ENCODE assay signal across 20 cellular contexts in the genomic region with DNA sequence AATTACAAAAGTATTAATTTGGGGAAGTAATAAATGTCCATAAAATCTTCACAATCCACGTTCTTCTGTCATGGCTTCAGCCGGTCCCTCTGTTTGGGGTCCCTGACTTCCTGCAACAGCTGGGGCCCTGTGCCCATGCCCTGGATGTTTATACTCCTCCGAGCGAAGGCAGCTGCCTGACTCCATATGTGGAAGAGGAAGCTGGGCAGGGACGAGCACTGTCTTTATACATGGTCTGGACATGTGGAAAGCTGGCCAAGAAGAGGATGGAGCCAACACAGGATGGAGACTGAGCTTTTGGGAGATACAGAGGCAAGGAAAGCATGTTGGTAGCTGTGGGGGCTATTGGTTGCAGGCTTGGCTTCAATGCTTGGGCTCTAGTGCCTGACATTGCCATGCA.
DNase-seq lines count a peak whose midpoint lies in the region; ATAC-seq, FAIRE-seq and TF ChIP-seq lines count a peak whose summit lies in the region.
"Had no signal": no experiment of that assay in that cellular context is flagged by ENCODE, and none has a peak within 500 bp of the region (broad histone marks: within the 10 kb centered on the region; RNA-seq: fewer than 3 reads in every experiment).

No MANE protein-coding gene starts in this region.

- no peaks in the 10 kb centered on the region for H3K79me1 ChIP-seq in mesendoderm (ENCODE audit: low read length)

- no peaks in the 10 kb centered on the region for H3K9me2 ChIP-seq in GM23338 (ENCODE audit: insufficient read depth)

- peak overlapping the region; percentile 91 for H2AK5ac ChIP-seq in mesendoderm (ENCODE audit: low read length)

- no peak overlapping the region for H4K8ac ChIP-seq in mesendoderm (ENCODE audit: low read depth, low read length)

- H3K36me3 Mint-ChIP-seq in GM23338 (ENCODE audit: low read depth) (peaks cover 14% of the 10 kb centered on the region; the same call in 2 of the 3 replicates), endodermal cell (ENCODE audit: low read depth) (peaks cover 3% of the 10 kb centered on the region)

- peak overlapping the region; percentile 73 for H3K4ac ChIP-seq in mesendoderm (ENCODE audit: low read depth, low read length)

- no peaks in the 10 kb centered on the region for H3K9me3 Mint-ChIP-seq in GM23338
- H3K9me3 Mint-ChIP-seq in endodermal cell, result peaks cover 2% of the 10 kb centered on the region

- peak overlapping the region; percentile 98 for H3K27ac ChIP-seq in GM23338 (ENCODE audit: low read depth)
- peak overlapping the region; percentile 48; the same call in 1 of the 2 replicates for H3K27ac ChIP-seq in HUES6 (ENCODE audit: low read depth, low read length)
- H3K27ac ChIP-seq in endodermal cell (ENCODE audit: low read depth, low read length), result no peak overlapping the region
- H3K27ac ChIP-seq in mesendoderm (ENCODE audit: low read depth, low read length), result peak overlapping the region; percentile 87
- H3K27ac ChIP-seq in SJCRH30, result no peak overlapping the region
- H3K27ac ChIP-seq: GM23248 had no signal

- no peaks in the 10 kb centered on the region for H3K79me2 ChIP-seq in GM23338 (replicated peaks; ENCODE audit: insufficient read depth)
- no peaks in the 10 kb centered on the region for H3K79me2 ChIP-seq in mesendoderm (ENCODE audit: control insufficient read depth, insufficient read depth, low read length)

- peaks cover 61% of the 10 kb centered on the region for H3K4me1 Mint-ChIP-seq in GM23338
- H3K4me1 Mint-ChIP-seq in endodermal cell, result peaks cover 34% of the 10 kb centered on the region

- peak overlapping the region; percentile 100 for H2BK5ac ChIP-seq in mesendoderm (ENCODE audit: low read length)

- peak overlapping the region; percentile 86 for H3K9ac ChIP-seq in HUES6 (ENCODE audit: low read length)
- H3K9ac ChIP-seq in endodermal cell (ENCODE audit: extremely low read depth, low read length, poor library complexity, severe bottlenecking), result no peak overlapping the region
- peak overlapping the region; percentile 57 for H3K9ac ChIP-seq in mesendoderm (ENCODE audit: low read length)
- H3K9ac ChIP-seq: GM23248 had no signal

- H3K4me3 ChIP-seq in GM23338, result peak overlapping the region; percentile 12; the same call in 1 of the 2 replicates
- H3K4me3 ChIP-seq in HUES6 (ENCODE audit: low read depth, low read length), result no peak overlapping the region
- no peak overlapping the region for H3K4me3 ChIP-seq in endodermal cell (ENCODE audit: low read length)
- H3K4me3 ChIP-seq in mesendoderm (ENCODE audit: low read length), result no peak overlapping the region
- no peak overlapping the region for H3K4me3 ChIP-seq in SJCRH30
- H3K4me3 ChIP-seq: GM23248, K562 had no signal

- H3K4me1 ChIP-seq in GM23338 (ENCODE audit: insufficient read depth), result peaks cover 59% of the 10 kb centered on the region
- peaks cover 59% of the 10 kb centered on the region for H3K4me1 ChIP-seq in HUES6 (ENCODE audit: control insufficient read depth, insufficient read depth, low read length)
- H3K4me1 ChIP-seq in endodermal cell (ENCODE audit: control insufficient read depth, insufficient read depth, low read length), result no peaks in the 10 kb centered on the region
- H3K4me1 ChIP-seq in mesendoderm (ENCODE audit: control insufficient read depth, low read depth, low read length), result peaks cover 21% of the 10 kb centered on the region
- H3K4me1 ChIP-seq in SJCRH30, result no peaks in the 10 kb centered on the region
- H3K4me1 ChIP-seq: BE2C, Caco-2 had no signal

- H2AFZ ChIP-seq in GM23338, result no peak overlapping the region
- H2AFZ ChIP-seq: GM23248 had no signal

- ATAC-seq in GM23338, result peak; percentile 50
- ATAC-seq: K562 had no signal

- H4K20me1 ChIP-seq in GM23338 (replicated peaks; ENCODE audit: insufficient read depth), result no peaks in the 10 kb centered on the region

- H3K27ac Mint-ChIP-seq in GM23338, result peak overlapping the region; percentile 93
- H3K27ac Mint-ChIP-seq in endodermal cell, result peak overlapping the region; percentile 91
- H3K27ac Mint-ChIP-seq: CD4-positive, CD25-positive, alpha-beta regulatory T cell had no signal

- H3K4me2 ChIP-seq in GM23338 (peak overlapping the region; percentile 69), mesendoderm (ENCODE audit: low read length) (no peak overlapping the region)

- peak overlapping the region; percentile 94 for H3K18ac ChIP-seq in mesendoderm (ENCODE audit: low read length)

- H3K27me3 ChIP-seq in GM23338 (ENCODE audit: insufficient read depth) (no peaks in the 10 kb centered on the region), HUES6 (ENCODE audit: control insufficient read depth, insufficient read depth, low read length) (no peaks in the 10 kb centered on the region), endodermal cell (ENCODE audit: control insufficient read depth, insufficient read depth, low read length, poor library complexity, severe bottlenecking) (no peaks in the 10 kb centered on the region), mesendoderm (ENCODE audit: insufficient read depth, low read length, poor library complexity) (no peaks in the 10 kb centered on the region), SJCRH30 (no peaks in the 10 kb centered on the region)
- H3K27me3 ChIP-seq: BE2C had no signal

- 80 to 83% methylated on average over 1 to 5 of the region's 5 CpGs for WGBS in endodermal cell (ENCODE audit: insufficient coverage in 1 of 2, insufficient read length in 1 of 2), 2 experiments
- no CpG with 5 or more reads among the region's 5 CpGs for WGBS in mesendoderm (ENCODE audit: extremely low coverage, insufficient coverage, low lambda C conversion rate)

- H2BK120ac ChIP-seq in mesendoderm (ENCODE audit: low read depth, low read length), result peak overlapping the region; percentile 96

- peaks cover 16% of the 10 kb centered on the region for H3F3A ChIP-seq in GM23338 (replicated peaks; ENCODE audit: low read depth)

- DNase-seq in GM23338 (ENCODE audit: low spot score), result no peak
- peak; percentile 78 for DNase-seq in endodermal cell
- DNase-seq in mesendoderm, result no peak
- DNase-seq in central memory CD4-positive, alpha-beta T cell, result no peak
- no peak for DNase-seq in SJCRH30
- no peak for DNase-seq in RCC 7860 (ENCODE audit: low spot score)
- DNase-seq: ACHN; BE2C; C1 segment of cervical spinal cord; Caco-2; CD4-positive, CD25-positive, alpha-beta regulatory T cell; GM23248; H7; IMR-90 had no signal

- no peak overlapping the region for H3K23ac ChIP-seq in mesendoderm (ENCODE audit: low read length)

- no peak overlapping the region for H4K5ac ChIP-seq in mesendoderm (ENCODE audit: low read length)

- no peak overlapping the region for H2BK15ac ChIP-seq in mesendoderm (replicated peaks; ENCODE audit: low read depth)

- H3K27me3 Mint-ChIP-seq in GM23338 (ENCODE audit: insufficient read depth, low read depth, poor library complexity) (peaks cover 10% of the 10 kb centered on the region), endodermal cell (ENCODE audit: insufficient read depth) (no peaks in the 10 kb centered on the region)
- H3K27me3 Mint-ChIP-seq: CD4-positive, CD25-positive, alpha-beta regulatory T cell had no signal

- H3K9me3 ChIP-seq in HUES6 (ENCODE audit: control insufficient read depth, insufficient read depth, low read depth, low read length) (no peaks in the 10 kb centered on the region), endodermal cell (ENCODE audit: control insufficient read depth, low read length) (peaks cover 9% of the 10 kb centered on the region), SJCRH30 (replicated peaks) (no peaks in the 10 kb centered on the region)
- H3K9me3 ChIP-seq: BE2C had no signal

- H3K56ac ChIP-seq in mesendoderm (ENCODE audit: low read length), result peak overlapping the region; percentile 87

- FAIRE-seq in RCC 7860 (lab: Jason Lieb, UNC), result no peak
- FAIRE-seq: D721Med, G401.6, GM12891, GM18507, K562 had no signal

- H3K36me3 ChIP-seq in GM23338 (ENCODE audit: insufficient read depth), result no peaks in the 10 kb centered on the region
- H3K36me3 ChIP-seq in HUES6 (ENCODE audit: control insufficient read depth, insufficient read depth, low read length), result no peaks in the 10 kb centered on the region
- no peaks in the 10 kb centered on the region for H3K36me3 ChIP-seq in endodermal cell (ENCODE audit: control insufficient read depth, insufficient read depth, low read length)
- H3K36me3 ChIP-seq in mesendoderm (ENCODE audit: control insufficient read depth, insufficient read depth, low read length), result no peaks in the 10 kb centered on the region
- no peaks in the 10 kb centered on the region for H3K36me3 ChIP-seq in SJCRH30
- H3K36me3 ChIP-seq: BE2C had no signal

- H3K4me3 Mint-ChIP-seq in GM23338 (no peak overlapping the region), endodermal cell (no peak overlapping the region)
- H3K4me3 Mint-ChIP-seq: CD4-positive, CD25-positive, alpha-beta regulatory T cell had no signal

- TF ChIP-seq CTCF in GM23338 (conservative IDR thresholded peaks at IDR 0.05; ENCODE audit: low read depth in 2 of 2) (no peak), endodermal cell (conservative IDR thresholded peaks at IDR 0.05) (no peak)

TF ChIP-seq in GM23338, 12 proteins besides CTCF, POLR2A, EP300 and RAD21 (continues in another document):
- TF ChIP-seq REST (IDR thresholded peaks at IDR 0.05; ENCODE audit: unreplicated experiment) (no peak), ZNF331 (CRISPR knock-in tag; IDR thresholded peaks at IDR 0.05; ENCODE audit: low read depth) (no peak), POLR2AphosphoS5 (IDR thresholded peaks at IDR 0.05; ENCODE audit: low read depth) (no peak), EZH2phosphoT487 (IDR thresholded peaks at IDR 0.05; ENCODE audit: unreplicated experiment) (no peak)

Comparison
In these comparisons a context has a peak if more than half of its experiments do, and no peak if none do; other contexts are left out.
1. H3K27ac ChIP-seq: peak in GM23338 (single experiment), HUES6 (single experiment) and mesendoderm (single experiment); none in endodermal cell (single experiment) and SJCRH30 (single experiment).